8 cellular contexts compared by ENCODE assay signal in genomic region chr22:16917144-16918003, GRCh38.
A peak's percentile ranks its signal among the peaks of the same experiment; 100 is the strongest.
DNase-seq lines count a peak whose midpoint lies in the region; ATAC-seq and TF ChIP-seq lines count a peak whose summit lies in the region.

No MANE protein-coding gene starts in this region.

- no peak overlapping the region for H3K4me3 ChIP-seq in CD8-positive, alpha-beta T cell (ENCODE audit: low read depth, low read length)
- H3K4me3 ChIP-seq in HEK293 (ENCODE audit: low read depth, low read length), result no peak overlapping the region

- H3K9me3 Mint-ChIP-seq in CD8-positive, alpha-beta T cell, result no peaks in the 10 kb centered on the region
- no peaks in the 10 kb centered on the region for H3K9me3 Mint-ChIP-seq in activated CD4-positive, alpha-beta memory T cell treated with anti-CD3 and anti-CD28 coated beads for 36 hours

- no peaks in the 10 kb centered on the region for H3K4me1 ChIP-seq in CD8-positive, alpha-beta T cell (ENCODE audit: insufficient read depth, low read length)
- H3K4me1 ChIP-seq in HEK293 (ENCODE audit: control insufficient read depth, insufficient read depth, low read length), result no peaks in the 10 kb centered on the region

- H3K9me3 ChIP-seq in CD8-positive, alpha-beta T cell (ENCODE audit: low read length), result no peaks in the 10 kb centered on the region
- H3K9me3 ChIP-seq in HEK293 (ENCODE audit: control insufficient read depth, insufficient read depth, low read depth, low read length), result no peaks in the 10 kb centered on the region

- peaks cover 26% of the 10 kb centered on the region for H3K27me3 Mint-ChIP-seq in CD8-positive, alpha-beta T cell (ENCODE audit: low read depth)
- peaks cover 27% of the 10 kb centered on the region for H3K27me3 Mint-ChIP-seq in activated CD4-positive, alpha-beta memory T cell treated with anti-CD3 and anti-CD28 coated beads for 36 hours

- POLR2A ChIA-PET in CD8-positive, alpha-beta T cell (lab: Charles Lee), result no interaction called here
- POLR2A ChIA-PET in HEK293 (lab: Yijun Ruan, JAX), result no interaction called here
- POLR2A ChIA-PET in activated CD4-positive, alpha-beta memory T cell treated with anti-CD3 and anti-CD28 coated beads for 36 hours (lab: Charles Lee), result no interaction called here

- peaks cover 4% of the 10 kb centered on the region for H3K27me3 ChIP-seq in CD8-positive, alpha-beta T cell (ENCODE audit: insufficient read depth, low read length)

- H3K4me3 Mint-ChIP-seq in CD8-positive, alpha-beta T cell, result no peak overlapping the region
- H3K4me3 Mint-ChIP-seq in activated CD4-positive, alpha-beta memory T cell treated with anti-CD3 and anti-CD28 coated beads for 36 hours, result no peak overlapping the region

- no peak overlapping the region for H3K27ac ChIP-seq in CD8-positive, alpha-beta T cell (ENCODE audit: low read depth, low read length)
- no peak overlapping the region for H3K27ac ChIP-seq in HEK293 (ENCODE audit: extremely low read depth, low read depth, low read length)

- intact Hi-C loops in CD8-positive, alpha-beta T cell (cut with DNase I, micrococcal nuclease), result loop anchor here (1.0 to 5.0 kb wide), 3 partner anchors 141 to 585 kb away; no protein-coding TSS in a partner anchor
- intact Hi-C loops in activated CD4-positive, alpha-beta memory T cell treated with anti-CD3 and anti-CD28 coated beads for 36 hours (cut with micrococcal nuclease), result loop anchor here (1.0 kb wide), 1 partner anchor 141 kb away; no protein-coding TSS in a partner anchor

- DNase-seq in CD8-positive, alpha-beta T cell, result peak; percentile 3 to 65 (median 30)
- DNase-seq in NCI-H446 treated with DMSO at 0.1 percent for 48 hours (lab: John Stamatoyannopoulos, UW) (peak; percentile 45), epidermal melanocyte (ENCODE audit: insufficient read length, low spot score) (peak; percentile 35), mucosa of gallbladder (ENCODE audit: low spot score) (peak; percentile 42)
- peak; percentile 75 for DNase-seq in activated CD4-positive, alpha-beta memory T cell treated with anti-CD3 and anti-CD28 coated beads for 36 hours
- peak; percentile 19 to 25 for DNase-seq in stimulated activated CD8-positive, alpha-beta memory T cell treated with anti-CD3 and anti-CD28 coated beads, Interleukin-7, amount 100 ng/mL, for 1 hour (ENCODE audit: low read depth in 2 of 2)

- no peak overlapping the region for H3K27ac Mint-ChIP-seq in CD8-positive, alpha-beta T cell
- H3K27ac Mint-ChIP-seq in activated CD4-positive, alpha-beta memory T cell treated with anti-CD3 and anti-CD28 coated beads for 36 hours, result no peak overlapping the region

- peak; percentile 46 for TF ChIP-seq CTCF in CD8-positive, alpha-beta T cell (IDR thresholded peaks at IDR 0.05)
- TF ChIP-seq CTCF in HEK293 (tag by site-specific recombination; IDR thresholded peaks at IDR 0.05), result 0 out of 2 replicates have a peak, but pooled peaks have one; percentile 40

- no peaks in the 10 kb centered on the region for H3K36me3 Mint-ChIP-seq in CD8-positive, alpha-beta T cell
- H3K36me3 Mint-ChIP-seq in activated CD4-positive, alpha-beta memory T cell treated with anti-CD3 and anti-CD28 coated beads for 36 hours, result no peaks in the 10 kb centered on the region

- CTCF ChIA-PET in CD8-positive, alpha-beta T cell (lab: Charles Lee), result interaction anchor here (0.7 to 2.0 kb wide), 6 partner anchors 137 to 584 kb away, joined by 3 to 8 read pairs (median 4); no protein-coding TSS in a partner anchor
- CTCF ChIA-PET in HEK293 (lab: Yijun Ruan, JAX), result interaction anchor here (0.5 to 4.2 kb wide), 32 partner anchors 8 to 798 kb away, joined by 3 to 106 read pairs (median 4); no protein-coding TSS in a partner anchor
- CTCF ChIA-PET in activated CD4-positive, alpha-beta memory T cell treated with anti-CD3 and anti-CD28 coated beads for 36 hours (lab: Charles Lee), result interaction anchor here (0.8 to 3.3 kb wide), 13 partner anchors 8 to 584 kb away, joined by 3 to 36 read pairs (median 4); no protein-coding TSS in a partner anchor

- no peaks in the 10 kb centered on the region for H3K4me1 Mint-ChIP-seq in CD8-positive, alpha-beta T cell (ENCODE audit: low read depth)
- no peaks in the 10 kb centered on the region for H3K4me1 Mint-ChIP-seq in activated CD4-positive, alpha-beta memory T cell treated with anti-CD3 and anti-CD28 coated beads for 36 hours (ENCODE audit: low read depth)

- no peaks in the 10 kb centered on the region for H3K36me3 ChIP-seq in CD8-positive, alpha-beta T cell (ENCODE audit: insufficient read depth, low read length)
- no peaks in the 10 kb centered on the region for H3K36me3 ChIP-seq in HEK293 (ENCODE audit: control insufficient read depth in 2 of 2, insufficient read depth in 1 of 2, low read length in 2 of 2)

- no peak for ATAC-seq in CD8-positive, alpha-beta T cell
- ATAC-seq in HG03439 (IDR thresholded peaks at IDR 0.05; ENCODE audit: unreplicated experiment), result no peak

TF ChIP-seq in HEK293, 187 proteins besides CTCF, POLR2A, EP300 and RAD21 (continues in another document):
- TF ChIP-seq ZNF157 (tag by site-specific recombination; IDR thresholded peaks at IDR 0.05) (no peak), ZNF692 (tag by site-specific recombination; IDR thresholded peaks at IDR 0.05) (no peak), PRDM1 (tag by site-specific recombination; IDR thresholded peaks at IDR 0.05) (no peak), YY2 (tag by site-specific recombination; IDR thresholded peaks at IDR 0.05) (no peak), ZNF768 (tag by site-specific recombination; IDR thresholded peaks at IDR 0.05) (no peak), ZNF654 (tag by site-specific recombination; IDR thresholded peaks at IDR 0.05; ENCODE audit: low read depth) (peak; percentile 72), ZNF311 (tag by site-specific recombination; IDR thresholded peaks at IDR 0.05; ENCODE audit: borderline replicate concordance) (no peak), ZNF112 (tag by site-specific recombination; IDR thresholded peaks at IDR 0.05) (no peak), ZNF596 (tag by site-specific recombination; IDR thresholded peaks at IDR 0.05) (no peak), ZNF138 (tag by site-specific recombination; IDR thresholded peaks at IDR 0.05; ENCODE audit: borderline replicate concordance) (no peak), ZNF133 (tag by site-specific recombination; IDR thresholded peaks at IDR 0.05) (no peak), PRDM10 (tag by site-specific recombination; IDR thresholded peaks at IDR 0.05) (peak; percentile 65), ZSCAN16 (tag by site-specific recombination; IDR thresholded peaks at IDR 0.05) (no peak)

Comparison
In these comparisons a context has a peak if more than half of its experiments do, and no peak if none do; other contexts are left out.
1. DNase-seq: peak in every context shown above with its lines; median percentile 75 in activated CD4-positive, alpha-beta memory T cell treated with anti-CD3 and anti-CD28 coated beads for 36 hours; 45 in NCI-H446 treated with DMSO at 0.1 percent for 48 hours; 42 in mucosa of gallbladder; 35 in epidermal melanocyte; 30 in CD8-positive, alpha-beta T cell; 22 in stimulated activated CD8-positive, alpha-beta memory T cell treated with anti-CD3 and anti-CD28 coated beads, Interleukin-7, amount 100 ng/mL, for 1 hour.